ENCODE assay signal across 8 cellular contexts in the genomic region with DNA sequence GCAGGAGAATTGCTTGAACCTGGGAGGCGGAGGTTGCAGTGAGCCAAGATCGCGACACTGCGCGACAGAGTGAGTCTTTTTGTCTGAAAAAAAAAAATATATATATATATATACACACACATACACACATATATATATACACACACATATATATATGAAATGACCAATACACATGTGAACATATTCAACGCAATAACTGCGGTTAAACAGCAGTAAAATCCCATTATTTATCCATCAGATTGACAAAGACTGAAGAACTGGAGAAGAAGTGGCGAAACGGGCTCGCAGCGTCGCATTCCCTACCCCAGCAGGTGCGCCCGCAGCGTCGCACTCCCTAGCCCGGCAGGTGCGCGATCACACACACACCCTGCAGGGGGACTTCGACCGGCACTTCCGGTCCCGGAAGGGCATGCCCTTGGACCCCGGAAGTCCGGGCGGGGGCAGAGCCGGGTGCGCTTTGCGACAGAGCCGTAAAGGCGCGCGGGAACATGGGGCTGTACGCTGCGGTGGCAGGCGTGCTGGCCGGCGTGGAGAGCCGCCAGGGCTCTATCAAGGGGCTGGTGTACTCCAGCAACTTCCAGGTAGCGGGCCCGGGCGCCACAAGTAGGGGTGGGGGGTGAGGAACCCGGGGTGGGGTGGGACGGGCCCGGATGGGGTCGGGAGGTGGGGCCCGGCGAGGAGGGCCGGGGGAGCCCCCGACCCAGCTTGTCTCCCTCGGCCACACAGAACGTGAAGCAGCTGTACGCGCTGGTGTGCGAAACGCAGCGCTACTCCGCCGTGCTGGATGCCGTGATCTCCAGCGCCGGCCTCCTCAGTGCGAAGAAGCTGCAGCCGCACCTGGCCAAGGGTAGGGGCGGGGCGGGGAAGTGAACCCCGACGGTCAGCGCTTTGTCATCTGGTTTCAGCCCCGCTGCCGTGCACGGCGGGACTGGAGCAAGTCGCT. TPM values are rescaled to one million over a fixed set of nuclear protein-coding genes. Genes with fewer than 3 reads are reported as not detected.
DNase-seq lines count a peak whose midpoint lies in the region; ATAC-seq and TF ChIP-seq lines count a peak whose summit lies in the region.
"Not testable (repeated sequence)": the region's sequence is repeated elsewhere in the genome, so short reads cannot be mapped to it uniquely, and the experiment has no call there.

No MANE protein-coding gene starts in this region.

- H3K9me3 Mint-ChIP-seq in naive thymus-derived CD8-positive, alpha-beta T cell; type B pancreatic cell: not testable (repeated sequence)

- not testable (repeated sequence) for H3K27me3 ChIP-seq in esophagus muscularis mucosa

- H3K4me1 ChIP-seq in esophagus muscularis mucosa, result not testable (repeated sequence)

- H3K9me3 ChIP-seq in esophagus muscularis mucosa, result not testable (repeated sequence)

- not testable (repeated sequence) for TF ChIP-seq POLR2A in NB4 (IDR thresholded peaks at IDR 0.05; ENCODE audit: extremely low read depth, insufficient read length); esophagus muscularis mucosa (IDR thresholded peaks at IDR 0.05; ENCODE audit: low read depth)

- 90% methylated on average over 2 of the region's 74 CpGs for WGBS in esophagus muscularis mucosa

- not testable (repeated sequence) for TF ChIP-seq CTCF in NB4 (IDR thresholded peaks at IDR 0.05; ENCODE audit: low read depth, low read length); esophagus muscularis mucosa (IDR thresholded peaks at IDR 0.05); type B pancreatic cell (conservative IDR thresholded peaks at IDR 0.05)

- not testable (repeated sequence) for TF ChIP-seq EP300 in esophagus muscularis mucosa (IDR thresholded peaks at IDR 0.05)

- H3K4me3 ChIP-seq in NB4 (ENCODE audit: low read depth, low read length) (peak overlapping the region; percentile 32), esophagus muscularis mucosa (peak overlapping the region; percentile 46 to 60 (median 50))

- not testable (repeated sequence) for H3K36me3 ChIP-seq in esophagus muscularis mucosa

- H3K27ac Mint-ChIP-seq in naive thymus-derived CD8-positive, alpha-beta T cell, result peak overlapping the region in 5 of 10 donors; percentile 55 to 83 (median 68)
- not testable (repeated sequence) for H3K27ac Mint-ChIP-seq in type B pancreatic cell

- POLR2A ChIA-PET in naive thymus-derived CD8-positive, alpha-beta T cell (lab: Charles Lee), result not testable (repeated sequence)

- peak overlapping the region; percentile 36 to 84 (median 72) for H3K4me3 Mint-ChIP-seq in naive thymus-derived CD8-positive, alpha-beta T cell
- peak overlapping the region; percentile 83 for H3K4me3 Mint-ChIP-seq in type B pancreatic cell

- intact Hi-C loops in esophagus muscularis mucosa (cut with DNase I), result not testable (repeated sequence)

- not testable (repeated sequence) for H3K36me3 Mint-ChIP-seq in naive thymus-derived CD8-positive, alpha-beta T cell; type B pancreatic cell

- H3K27ac ChIP-seq in esophagus muscularis mucosa (replicated peaks in 1 of 4), result not testable (repeated sequence)

- H3K27me3 Mint-ChIP-seq in naive thymus-derived CD8-positive, alpha-beta T cell; type B pancreatic cell: not testable (repeated sequence)

- H3K4me1 Mint-ChIP-seq in naive thymus-derived CD8-positive, alpha-beta T cell; type B pancreatic cell (ENCODE audit: unreplicated experiment): not testable (repeated sequence)

- not testable (repeated sequence) for DNase-seq in NB4 (ENCODE audit: low read depth); esophagus muscularis mucosa (ENCODE audit: extremely low spot score); type B pancreatic cell (ENCODE audit: extremely low spot score, unreplicated experiment)
- DNase-seq in activated naive CD4-positive, alpha-beta T cell treated with Interleukin-2 at 50 U/mL for 16 hours, result peak; percentile 8
- peak in 4 of 10 donors; percentile 9 to 35 (median 35) for DNase-seq in naive thymus-derived CD8-positive, alpha-beta T cell

- ATAC-seq in GM18508 (IDR thresholded peaks at IDR 0.05; ENCODE audit: insufficient read depth, unreplicated experiment) (peak; percentile 63), GM21515 (IDR thresholded peaks at IDR 0.05; ENCODE audit: unreplicated experiment) (peak; percentile 85), HG03039 (IDR thresholded peaks at IDR 0.05; ENCODE audit: unreplicated experiment) (peak; percentile 84)
- ATAC-seq in naive thymus-derived CD8-positive, alpha-beta T cell, result peak; percentile 89 to 95

RNA-seq across cellular contexts. Expression of gene TRIM73, which starts 14.7 kb away (rescaled TPM):
- total RNA-seq in esophagus muscularis mucosa, result 1 to 10 TPM in 1 of 4 donors, under 1 TPM in 3; 0.69 to 1.7 (median 0.77) TPM
- 10 to 100 TPM; 28.3 to 35.1 TPM for total RNA-seq in naive thymus-derived CD8-positive, alpha-beta T cell
- 1 to 10 TPM in 1 of 3 donors, under 1 TPM in 2; 0.59 to 1.7 (median 0.70) TPM for polyA plus RNA-seq in naive thymus-derived CD8-positive, alpha-beta T cell
- 4.2 and 7.9 TPM in 2 replicates for total RNA-seq in type B pancreatic cell (ENCODE audit: low replicate concordance)
